8 cellular contexts compared by ENCODE assay signal in the genomic region with DNA sequence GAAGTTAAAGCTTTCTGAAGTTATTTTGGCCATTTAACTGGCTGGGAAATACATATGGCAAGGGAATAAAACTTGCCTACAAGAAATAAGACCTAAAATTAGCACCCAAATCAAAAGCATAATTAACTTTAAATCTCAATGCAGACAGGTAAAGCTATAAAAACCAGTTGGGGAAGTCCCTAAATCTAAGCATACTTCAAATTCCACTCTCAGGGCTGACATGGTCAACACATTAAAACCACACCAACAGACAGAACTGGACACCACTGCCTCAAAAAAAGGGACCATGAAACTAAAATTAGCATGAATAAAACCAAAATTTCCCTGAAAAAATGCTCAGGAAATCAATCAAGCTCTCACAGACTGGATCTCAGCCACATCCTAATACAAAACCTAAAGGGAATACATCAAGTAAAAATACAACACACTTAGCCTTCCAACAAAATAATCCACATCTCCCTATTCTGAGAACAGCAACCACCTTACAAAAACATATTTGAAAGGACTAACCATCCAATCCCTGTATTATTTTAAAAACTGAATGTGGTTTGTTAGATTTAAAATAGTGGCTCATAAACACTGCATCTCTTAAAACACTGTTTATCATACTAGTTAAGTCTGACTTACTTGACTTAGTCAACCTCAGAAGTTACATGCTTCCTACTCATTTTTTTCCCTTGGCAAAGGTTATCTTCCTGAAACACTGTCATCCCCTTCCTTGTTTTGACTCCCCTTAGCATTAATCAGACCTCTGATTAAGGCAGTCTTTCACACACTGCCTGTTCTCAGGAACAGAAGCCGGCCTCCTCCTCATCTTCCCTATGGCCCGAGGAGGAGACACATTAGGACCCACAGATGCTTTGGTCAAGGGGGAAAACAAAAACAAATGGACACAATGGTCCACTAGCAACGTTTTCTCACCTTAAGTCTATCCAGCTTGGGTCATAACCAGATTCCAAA. TPM values are rescaled to one million over a fixed set of nuclear protein-coding genes. Genes with fewer than 3 reads are reported as not detected.
DNase-seq lines count a peak whose midpoint lies in the region; ATAC-seq lines count a peak whose summit lies in the region.

No MANE protein-coding gene starts in this region.

- H3K9me3 Mint-ChIP-seq in T-helper 1 cell treated with Interleukin-12 subunit alpha and Interleukin-12 subunit beta and Interleukin-4 antibody, amounts not matched to agents 30 μg/mL and 1 μg/mL, for 36 hours, result no peaks in the 10 kb centered on the region
- H3K9me3 Mint-ChIP-seq in activated T-helper 1 cell treated with anti-CD3 and anti-CD28 coated beads, Interleukin-12 subunit alpha, Interleukin-12 subunit beta, Interleukin-2, Interleukin-4 antibody, amounts not matched to agents 30 ng/mL and 10 ng/mL and 1 ng/mL, durations not matched to agents 14 hours and 24 hours and 36 hours, result no peaks in the 10 kb centered on the region
- no peaks in the 10 kb centered on the region for H3K9me3 Mint-ChIP-seq in stimulated activated naive B cell treated with anti-CD40 and anti-IgM and Interleukin-4, amounts not matched to agents 10 μg/mL and 1 μg/mL and 100 μg/mL, for 72 hours

- intact Hi-C loops in activated T-helper 1 cell treated with anti-CD3 and anti-CD28 coated beads, Interleukin-12 subunit alpha, Interleukin-12 subunit beta, Interleukin-2, Interleukin-4 antibody, amounts not matched to agents 30 ng/mL and 10 ng/mL and 1 ng/mL, durations not matched to agents 14 hours and 24 hours and 36 hours (cut with micrococcal nuclease), result loop anchor here (5.0 to 10.0 kb wide), 3 partner anchors 102 to 1205 kb away; partner anchors contain the start of genes IGF2BP2, RPL39L and VPS8
- intact Hi-C loops in right cardiac atrium (cut with DNase I), result no loop called here

- peak overlapping the region; percentile 18 for H3K4me3 ChIP-seq in right cardiac atrium (ENCODE audit: low read length)

- H3K27ac Mint-ChIP-seq in T-helper 1 cell treated with Interleukin-12 subunit alpha and Interleukin-12 subunit beta and Interleukin-4 antibody, amounts not matched to agents 30 μg/mL and 1 μg/mL, for 36 hours, result peak overlapping the region; percentile 71
- H3K27ac Mint-ChIP-seq in activated T-helper 1 cell treated with anti-CD3 and anti-CD28 coated beads, Interleukin-12 subunit alpha, Interleukin-12 subunit beta, Interleukin-2, Interleukin-4 antibody, amounts not matched to agents 30 ng/mL and 10 ng/mL and 1 ng/mL, durations not matched to agents 14 hours and 24 hours and 36 hours, result peak overlapping the region; percentile 65
- H3K27ac Mint-ChIP-seq in stimulated activated naive B cell treated with anti-CD40 and anti-IgM and Interleukin-4, amounts not matched to agents 10 μg/mL and 1 μg/mL and 100 μg/mL, for 72 hours, result peak overlapping the region; percentile 70

- H3K9me3 ChIP-seq in right cardiac atrium (ENCODE audit: control insufficient read depth, low read length), result no peaks in the 10 kb centered on the region

- peak in 1 of 2 donors; percentile 60 for ATAC-seq in right cardiac atrium
- ATAC-seq in stimulated activated naive B cell treated with anti-CD40 and anti-IgM and Interleukin-4, amounts not matched to agents 10 μg/mL and 1 μg/mL and 100 μg/mL, for 72 hours (replicated peaks), result no peak
- ATAC-seq in HG02840 (IDR thresholded peaks at IDR 0.05; ENCODE audit: low FRiP score, unreplicated experiment), result no peak
- no peak for ATAC-seq in GM18511 (IDR thresholded peaks at IDR 0.05; ENCODE audit: unreplicated experiment)

- H3K4me3 Mint-ChIP-seq in T-helper 1 cell treated with Interleukin-12 subunit alpha and Interleukin-12 subunit beta and Interleukin-4 antibody, amounts not matched to agents 30 μg/mL and 1 μg/mL, for 36 hours, result peak overlapping the region; percentile 58
- H3K4me3 Mint-ChIP-seq in activated T-helper 1 cell treated with anti-CD3 and anti-CD28 coated beads, Interleukin-12 subunit alpha, Interleukin-12 subunit beta, Interleukin-2, Interleukin-4 antibody, amounts not matched to agents 30 ng/mL and 10 ng/mL and 1 ng/mL, durations not matched to agents 14 hours and 24 hours and 36 hours, result peak overlapping the region; percentile 68
- peak overlapping the region; percentile 73 to 77 for H3K4me3 Mint-ChIP-seq in stimulated activated naive B cell treated with anti-CD40 and anti-IgM and Interleukin-4, amounts not matched to agents 10 μg/mL and 1 μg/mL and 100 μg/mL, for 72 hours

- no peaks in the 10 kb centered on the region for H3K27me3 Mint-ChIP-seq in T-helper 1 cell treated with Interleukin-12 subunit alpha and Interleukin-12 subunit beta and Interleukin-4 antibody, amounts not matched to agents 30 μg/mL and 1 μg/mL, for 36 hours (ENCODE audit: low read depth)
- H3K27me3 Mint-ChIP-seq in activated T-helper 1 cell treated with anti-CD3 and anti-CD28 coated beads, Interleukin-12 subunit alpha, Interleukin-12 subunit beta, Interleukin-2, Interleukin-4 antibody, amounts not matched to agents 30 ng/mL and 10 ng/mL and 1 ng/mL, durations not matched to agents 14 hours and 24 hours and 36 hours (ENCODE audit: insufficient read depth), result no peaks in the 10 kb centered on the region
- H3K27me3 Mint-ChIP-seq in stimulated activated naive B cell treated with anti-CD40 and anti-IgM and Interleukin-4, amounts not matched to agents 10 μg/mL and 1 μg/mL and 100 μg/mL, for 72 hours, result no peaks in the 10 kb centered on the region

- no peak for DNase-seq in T-helper 1 cell
- DNase-seq in activated T-helper 1 cell treated with anti-CD3 and anti-CD28 coated beads, Interleukin-12 subunit alpha, Interleukin-12 subunit beta, Interleukin-2, Interleukin-4 antibody, amounts not matched to agents 30 ng/mL and 10 ng/mL and 1 ng/mL, durations not matched to agents 14 hours and 24 hours and 36 hours (ENCODE audit: low spot score), result no peak
- no peak for DNase-seq in right cardiac atrium
- no peak for DNase-seq in stimulated activated naive B cell treated with anti-CD40 and anti-IgM and Interleukin-4, amounts not matched to agents 10 μg/mL and 1 μg/mL and 100 μg/mL, for 72 hours
- no peak for DNase-seq in NCI-H1105 treated with DMSO at 0.1 percent for 48 hours (lab: John Stamatoyannopoulos, UW)

- peaks cover 59% of the 10 kb centered on the region for H3K36me3 Mint-ChIP-seq in T-helper 1 cell treated with Interleukin-12 subunit alpha and Interleukin-12 subunit beta and Interleukin-4 antibody, amounts not matched to agents 30 μg/mL and 1 μg/mL, for 36 hours (ENCODE audit: low read depth)
- H3K36me3 Mint-ChIP-seq in activated T-helper 1 cell treated with anti-CD3 and anti-CD28 coated beads, Interleukin-12 subunit alpha, Interleukin-12 subunit beta, Interleukin-2, Interleukin-4 antibody, amounts not matched to agents 30 ng/mL and 10 ng/mL and 1 ng/mL, durations not matched to agents 14 hours and 24 hours and 36 hours (ENCODE audit: low read depth), result peaks cover 74% of the 10 kb centered on the region
- H3K36me3 Mint-ChIP-seq in stimulated activated naive B cell treated with anti-CD40 and anti-IgM and Interleukin-4, amounts not matched to agents 10 μg/mL and 1 μg/mL and 100 μg/mL, for 72 hours, result peaks cover 31 to 62% of the 10 kb centered on the region in 2 donors

- peaks cover 15% of the 10 kb centered on the region for H3K4me1 ChIP-seq in right cardiac atrium (ENCODE audit: control insufficient read depth, insufficient read depth, low read length)

- 5% methylated on average over 3 of the region's 3 CpGs for WGBS in right cardiac atrium

- peak overlapping the region; percentile 16 for H3K27ac ChIP-seq in right cardiac atrium (ENCODE audit: low read length)

- H3K27me3 ChIP-seq in right cardiac atrium (ENCODE audit: control insufficient read depth, insufficient read depth), result no peaks in the 10 kb centered on the region

- peaks cover 87% of the 10 kb centered on the region for H3K4me1 Mint-ChIP-seq in T-helper 1 cell treated with Interleukin-12 subunit alpha and Interleukin-12 subunit beta and Interleukin-4 antibody, amounts not matched to agents 30 μg/mL and 1 μg/mL, for 36 hours (ENCODE audit: low read depth)
- peaks cover 98% of the 10 kb centered on the region for H3K4me1 Mint-ChIP-seq in activated T-helper 1 cell treated with anti-CD3 and anti-CD28 coated beads, Interleukin-12 subunit alpha, Interleukin-12 subunit beta, Interleukin-2, Interleukin-4 antibody, amounts not matched to agents 30 ng/mL and 10 ng/mL and 1 ng/mL, durations not matched to agents 14 hours and 24 hours and 36 hours (ENCODE audit: low read depth)
- peaks cover 49 to 97% of the 10 kb centered on the region in 2 donors for H3K4me1 Mint-ChIP-seq in stimulated activated naive B cell treated with anti-CD40 and anti-IgM and Interleukin-4, amounts not matched to agents 10 μg/mL and 1 μg/mL and 100 μg/mL, for 72 hours

RNA-seq across cellular contexts. Expression of gene TRA2B, which starts 8.3 kb away (rescaled TPM):
- 279 and 312 TPM in 2 replicates for total RNA-seq in activated T-helper 1 cell treated with anti-CD3 and anti-CD28 coated beads, Interleukin-12 subunit alpha, Interleukin-12 subunit beta, Interleukin-2, Interleukin-4 antibody, amounts not matched to agents 30 ng/mL and 10 ng/mL and 1 ng/mL, durations not matched to agents 14 hours and 24 hours and 36 hours
- total RNA-seq in right cardiac atrium, result 10 to 100 TPM; 50.5 to 79.7 (median 53.2) TPM
- 45.8 TPM for polyA plus RNA-seq in right cardiac atrium
